In genomic region chr3:153577059-153577736, GRCh38 we compare ENCODE assay signal across 22 cellular contexts.
DNase-seq lines count a peak whose midpoint lies in the region; ATAC-seq lines count a peak whose summit lies in the region.
"Had no signal": no experiment of that assay in that cellular context is flagged by ENCODE, and none has a peak within 500 bp of the region (broad histone marks: within the 10 kb centered on the region; RNA-seq: fewer than 3 reads in every experiment).

No MANE protein-coding gene starts in this region.

- H3K4me1 Mint-ChIP-seq in activated T-cell treated with anti-CD3 and anti-CD28 coated beads, Interleukin-2, amount 50 U/mL, for 24 hours (ENCODE audit: low read depth), result peaks cover 10% of the 10 kb centered on the region
- peaks cover 6% of the 10 kb centered on the region for H3K4me1 Mint-ChIP-seq in stimulated activated naive CD8-positive, alpha-beta T cell treated with anti-CD3 and anti-CD28 coated beads, Interleukin-15, amount 100 ng/mL, for 72 hours
- H3K4me1 Mint-ChIP-seq: B cell had no signal

- ATAC-seq in GM19324 (IDR thresholded peaks at IDR 0.05; ENCODE audit: low FRiP score, unreplicated experiment), result peak; percentile 67
- peak; percentile 76 for ATAC-seq in stimulated activated naive CD8-positive, alpha-beta T cell treated with anti-CD3 and anti-CD28 coated beads, Interleukin-15, amount 100 ng/mL, for 72 hours

- H3K27ac Mint-ChIP-seq in activated T-cell treated with anti-CD3 and anti-CD28 coated beads, Interleukin-2, amount 50 U/mL, for 24 hours, result peak overlapping the region; percentile 38
- peak overlapping the region in 1 of 2 donors; percentile 40 for H3K27ac Mint-ChIP-seq in stimulated activated naive CD8-positive, alpha-beta T cell treated with anti-CD3 and anti-CD28 coated beads, Interleukin-15, amount 100 ng/mL, for 72 hours
- H3K27ac Mint-ChIP-seq: B cell, CD14-positive monocyte had no signal

- no peak for DNase-seq in activated T-cell treated with anti-CD3 and anti-CD28 coated beads, Interleukin-2, amount 50 U/mL, for 24 hours
- DNase-seq in activated T-cell treated with anti-CD3 and anti-CD28 coated beads, Interleukin-2, amount 50 U/mL, for 48 hours, result no peak
- DNase-seq in NOMO-1 treated with DMSO at 0.1 percent for 48 hours (lab: John Stamatoyannopoulos, UW; ENCODE audit: unreplicated experiment), result peak; percentile 32
- no peak for DNase-seq in stimulated activated naive CD8-positive, alpha-beta T cell treated with anti-CD3 and anti-CD28 coated beads, Interleukin-15, amount 100 ng/mL, for 72 hours
- no peak for DNase-seq in putamen (ENCODE audit: low spot score)
- no peak for DNase-seq in OCI-M1 (lab: John Stamatoyannopoulos, UW)
- DNase-seq: GOT3, HCEC 1CT, KBM-7, NCI-H1105, NCI-H146, NCI-H2029 treated with DMSO at 0.1 percent for 48 hours, NCI-H2171, NCI-H345, NCI-H524, NCI-H774, PC-3, RPMI8226, SHP77 treated with DMSO at 0.1 percent for 48 hours had no signal

- no peaks in the 10 kb centered on the region for H3K9me3 Mint-ChIP-seq in activated T-cell treated with anti-CD3 and anti-CD28 coated beads, Interleukin-2, amount 50 U/mL, for 24 hours
- no peaks in the 10 kb centered on the region for H3K9me3 Mint-ChIP-seq in stimulated activated naive CD8-positive, alpha-beta T cell treated with anti-CD3 and anti-CD28 coated beads, Interleukin-15, amount 100 ng/mL, for 72 hours

- no peak overlapping the region for H3K4me3 Mint-ChIP-seq in activated T-cell treated with anti-CD3 and anti-CD28 coated beads, Interleukin-2, amount 50 U/mL, for 24 hours
- no peak overlapping the region for H3K4me3 Mint-ChIP-seq in stimulated activated naive CD8-positive, alpha-beta T cell treated with anti-CD3 and anti-CD28 coated beads, Interleukin-15, amount 100 ng/mL, for 72 hours
- H3K4me3 Mint-ChIP-seq: B cell, CD14-positive monocyte had no signal

- H3K36me3 Mint-ChIP-seq in activated T-cell treated with anti-CD3 and anti-CD28 coated beads, Interleukin-2, amount 50 U/mL, for 24 hours (ENCODE audit: low read depth), result no peaks in the 10 kb centered on the region
- H3K36me3 Mint-ChIP-seq: CD14-positive monocyte had no signal

- no peaks in the 10 kb centered on the region for H3K27me3 Mint-ChIP-seq in activated T-cell treated with anti-CD3 and anti-CD28 coated beads, Interleukin-2, amount 50 U/mL, for 24 hours
- no peaks in the 10 kb centered on the region for H3K27me3 Mint-ChIP-seq in stimulated activated naive CD8-positive, alpha-beta T cell treated with anti-CD3 and anti-CD28 coated beads, Interleukin-15, amount 100 ng/mL, for 72 hours
